In the genomic region with DNA sequence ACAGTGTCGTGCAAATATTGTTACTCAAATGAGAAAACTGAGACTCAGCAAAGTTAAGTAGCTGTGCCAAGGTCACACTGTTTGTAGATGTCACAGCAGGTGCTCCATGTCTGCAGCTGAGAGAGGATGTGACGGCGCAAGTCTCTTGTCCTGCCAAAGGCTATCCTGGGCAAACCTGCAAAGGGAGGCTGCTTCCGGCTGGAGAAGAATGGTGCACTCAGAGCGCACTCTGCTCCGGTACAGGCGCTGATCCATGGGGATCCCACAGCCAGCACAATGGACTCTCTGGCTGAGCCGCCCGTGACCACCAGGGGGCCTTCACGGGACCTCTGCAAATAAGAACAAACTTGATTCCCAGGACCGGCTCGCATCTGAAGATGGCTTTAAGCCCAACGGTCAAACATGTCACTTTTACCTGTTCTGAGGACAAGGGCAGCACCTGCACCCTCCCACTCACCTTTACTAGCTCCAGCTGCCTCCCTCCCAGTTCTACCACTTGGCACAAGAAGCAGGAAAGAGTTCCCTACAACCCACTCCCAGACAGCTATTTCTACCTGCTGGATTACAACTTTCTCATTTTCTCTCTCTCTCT, we compare ENCODE assay signal across 9 cellular contexts. TPM values are rescaled to one million over a fixed set of nuclear protein-coding genes. Genes with fewer than 3 reads are reported as not detected.
A peak's percentile ranks its signal among the peaks of the same experiment; 100 is the strongest.
DNase-seq lines count a peak whose midpoint lies in the region; ATAC-seq and TF ChIP-seq lines count a peak whose summit lies in the region.
"Had no signal": no experiment of that assay in that cellular context is flagged by ENCODE, and none has a peak within 500 bp of the region (broad histone marks: within the 10 kb centered on the region; RNA-seq: fewer than 3 reads in every experiment).

No MANE protein-coding gene starts in this region.

- H3K4me3 ChIP-seq in RWPE2 (ENCODE audit: severe bottlenecking) (no peak overlapping the region), hepatocyte (no peak overlapping the region), retinal pigment epithelial cell (ENCODE audit: low read length) (no peak overlapping the region)

- 15% methylated on average over 13 of the region's 13 CpGs for WGBS in hepatocyte (ENCODE audit: low lambda C conversion rate, missing lambda C conversion rate)

- H3K27ac ChIP-seq in RWPE2 (ENCODE audit: poor library complexity, severe bottlenecking) (no peak overlapping the region), hepatocyte (no peak overlapping the region)

- H3K36me3 ChIP-seq in RWPE2 (ENCODE audit: low read depth) (no peaks in the 10 kb centered on the region), hepatocyte (replicated peaks; ENCODE audit: insufficient read depth, low read depth) (no peaks in the 10 kb centered on the region)

- peak overlapping the region; percentile 29 for H2AFZ ChIP-seq in hepatocyte

- no peaks in the 10 kb centered on the region for H3K79me2 ChIP-seq in hepatocyte

- H3K9me3 ChIP-seq in RWPE2 (ENCODE audit: severe bottlenecking) (no peaks in the 10 kb centered on the region), hepatocyte (ENCODE audit: low read depth) (no peaks in the 10 kb centered on the region)

- ATAC-seq in RWPE2 (ENCODE audit: low read depth) (peak; percentile 84), HG03460 (IDR thresholded peaks at IDR 0.05; ENCODE audit: unreplicated experiment) (no peak), HG03442 (IDR thresholded peaks at IDR 0.05; ENCODE audit: unreplicated experiment) (no peak)

- H3K4me2 ChIP-seq in hepatocyte: peak overlapping the region; percentile 58

- TF ChIP-seq CTCF in RWPE2 (IDR thresholded peaks at IDR 0.05; ENCODE audit: poor library complexity, severe bottlenecking): peak; percentile 58
- TF ChIP-seq CTCF in hepatocyte (IDR thresholded peaks at IDR 0.05; ENCODE audit: poor library complexity): peak; percentile 81
- peak; percentile 94 for TF ChIP-seq CTCF in retinal pigment epithelial cell (conservative IDR thresholded peaks at IDR 0.05; ENCODE audit: low read depth, low read length)

- DNase-seq in EL: peak; percentile 68
- peak; percentile 53 for DNase-seq in LHCN-M2 (ENCODE audit: low read depth)
- DNase-seq in RWPE2 (ENCODE audit: low spot score): no peak
- peak in 43 of 58 donors; percentile 9 to 77 (median 29) for DNase-seq in anterior cingulate cortex (lab: John Stamatoyannopoulos, UW)
- DNase-seq in hepatocyte (ENCODE audit: low spot score): peak; percentile 88
- no peak for DNase-seq in retinal pigment epithelial cell (ENCODE audit: low read depth)

- no peaks in the 10 kb centered on the region for H4K20me1 ChIP-seq in hepatocyte (ENCODE audit: insufficient read depth, poor library complexity, severe bottlenecking)

- H3K9me2 ChIP-seq in hepatocyte (replicated peaks; ENCODE audit: insufficient read depth): no peaks in the 10 kb centered on the region

- H3K27me3 ChIP-seq in RWPE2 (ENCODE audit: insufficient read depth, poor library complexity, severe bottlenecking) (no peaks in the 10 kb centered on the region), hepatocyte (no peaks in the 10 kb centered on the region)

- H3K4me1 ChIP-seq in RWPE2 (ENCODE audit: insufficient read depth, poor library complexity, severe bottlenecking) (no peaks in the 10 kb centered on the region), hepatocyte (ENCODE audit: insufficient read depth) (no peaks in the 10 kb centered on the region)

RNA-seq across cellular contexts. Expression of gene RD3, which starts 21.9 kb away (rescaled TPM):
- total RNA-seq in LHCN-M2 (2014; rRNA removed) (not detected in 2 replicates), hepatocyte (not detected in 2 replicates)
- polyA plus RNA-seq in LHCN-M2 (2012): not detected
- polyA plus RNA-seq in hepatocyte: not detected in 2 replicates
- total RNA-seq: activated CD8-positive, alpha-beta memory T cell treated with anti-CD3 and anti-CD28 coated beads for 36 hours had no signal

Comparison
In these comparisons a context has a peak if more than half of its experiments do, and no peak if none do; other contexts are left out.
1. DNase-seq: peak in EL (single experiment), LHCN-M2 (single experiment), anterior cingulate cortex (43 of 58) and hepatocyte (single experiment); none in RWPE2 (single experiment) and retinal pigment epithelial cell (single experiment).
2. Peak in every context shown above with its lines, with median percentiles within 50 percentile points of each other: CTCF ChIP-seq.